In the genomic region with DNA sequence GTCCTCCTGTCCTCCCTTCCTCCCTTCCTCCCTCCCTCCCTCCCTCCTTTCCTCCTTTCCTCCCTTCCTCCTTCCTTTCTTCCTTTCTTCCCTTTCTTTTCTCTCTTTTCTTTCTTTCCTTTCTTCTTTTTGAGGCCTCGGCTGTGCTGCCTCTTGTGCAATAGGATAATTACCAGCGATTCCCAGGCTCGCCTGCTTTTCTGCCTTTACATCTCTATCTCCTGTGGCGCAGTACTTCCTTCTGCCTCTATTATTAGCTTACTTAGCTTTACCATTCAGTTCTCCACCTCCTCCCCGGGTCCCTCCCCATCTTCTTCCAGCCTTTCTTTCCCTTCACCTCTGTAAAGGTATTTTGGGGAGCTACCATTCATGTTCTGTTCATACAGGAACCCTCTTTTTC, we compare ENCODE assay signal across 1 cellular context.
TF ChIP-seq lines count a peak whose summit lies in the region.

No MANE protein-coding gene starts in this region.

TF ChIP-seq in HepG2, 621 proteins besides CTCF, POLR2A, EP300 and RAD21 (continued from another document):
- TF ChIP-seq TEAD3 (CRISPR knock-in tag; optimal IDR thresholded peaks at IDR 0.05; ENCODE audit: borderline replicate concordance) (no peak), HOXA7 (CRISPR knock-in tag; IDR thresholded peaks at IDR 0.05) (no peak), DNMT3B (CRISPR knock-in tag; conservative IDR thresholded peaks at IDR 0.05) (no peak), CEBPB (IDR thresholded peaks at IDR 0.05; ENCODE audit: borderline replicate concordance, low read depth, low read length) (0 out of 2 replicates have a peak, but pooled peaks have one; percentile 19), HOXD1 (CRISPR knock-in tag; IDR thresholded peaks at IDR 0.05) (no peak)
